In the genomic region with DNA sequence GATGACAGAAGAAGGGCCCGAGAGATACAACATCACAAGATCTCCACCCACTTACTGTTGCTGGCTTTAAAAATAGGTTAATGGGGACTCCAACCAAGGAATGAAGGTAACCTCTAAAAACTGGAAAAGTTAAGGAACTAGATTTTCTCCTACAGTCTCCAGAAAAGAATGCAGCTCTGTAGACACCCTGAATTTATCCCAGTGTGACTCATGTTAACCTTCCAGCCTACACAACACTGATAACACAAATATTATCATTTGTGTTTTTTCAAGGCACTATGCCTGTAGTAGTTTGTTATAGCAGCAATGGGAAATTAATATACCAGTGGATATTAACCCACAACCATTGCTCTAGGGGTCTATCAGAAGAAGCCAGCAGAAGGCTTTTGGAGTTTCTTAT, we compare ENCODE assay signal across 19 cellular contexts.
DNase-seq lines count a peak whose midpoint lies in the region; ATAC-seq, FAIRE-seq and TF ChIP-seq lines count a peak whose summit lies in the region.
"Had no signal": no experiment of that assay in that cellular context is flagged by ENCODE, and none has a peak within 500 bp of the region (broad histone marks: within the 10 kb centered on the region; RNA-seq: fewer than 3 reads in every experiment).

No MANE protein-coding gene starts in this region.

- no peak for ATAC-seq in GM18517 (IDR thresholded peaks at IDR 0.05; ENCODE audit: unreplicated experiment)
- ATAC-seq: CD8-positive, alpha-beta T cell; GM12878; GM23338; HCT116 had no signal

- no peak for TF ChIP-seq CTCF in D721Med (IDR thresholded peaks at IDR 0.05; ENCODE audit: insufficient read depth, missing control alignments)
- TF ChIP-seq CTCF in fibroblast of the aortic adventitia (IDR thresholded peaks at IDR 0.05; ENCODE audit: insufficient read depth, low read length), result no peak

- FAIRE-seq in D721Med (lab: Jason Lieb, UNC), result peak; percentile 77
- no peak for FAIRE-seq in HTR-8/SVneo (lab: Jason Lieb, UNC)
- FAIRE-seq: A204.1, GM12878 had no signal

- H3K4me3 ChIP-seq in fibroblast of the aortic adventitia (ENCODE audit: low read depth, low read length), result no peak overlapping the region
- H3K4me3 ChIP-seq: BLaER1, GM12878, GM23338 had no signal

- DNase-seq in D721Med (ENCODE audit: insufficient read length, low spot score) (no peak), NCI-H226 (peak; percentile 43), fibroblast of the aortic adventitia (ENCODE audit: low read depth) (peak; percentile 22), ureter (ENCODE audit: low spot score) (no peak), HTR-8/SVneo (ENCODE audit: insufficient read length, low spot score) (no peak)
- DNase-seq: Caco-2; CD4-positive, CD25-positive, alpha-beta regulatory T cell; CD8-positive, alpha-beta T cell; DMS 273 treated with DMSO at 0.1 percent for 48 hours; DMS79; EL; GDM1; H9 had no signal

Comparison
In these comparisons a context has a peak if more than half of its experiments do, and no peak if none do; other contexts are left out.
1. DNase-seq: peak in NCI-H226 (single experiment) and fibroblast of the aortic adventitia (single experiment); none in D721Med (single experiment), ureter (single experiment) and HTR-8/SVneo (single experiment).